Comparison of ENCODE assay signal across 15 cellular contexts in genomic region chr22:24392218-24392931, GRCh38. TPM values are rescaled to one million over a fixed set of nuclear protein-coding genes. Genes with fewer than 3 reads are reported as not detected.
DNase-seq lines count a peak whose midpoint lies in the region; ATAC-seq and TF ChIP-seq lines count a peak whose summit lies in the region.
"Had no signal": no experiment of that assay in that cellular context is flagged by ENCODE, and none has a peak within 500 bp of the region (broad histone marks: within the 10 kb centered on the region; RNA-seq: fewer than 3 reads in every experiment).

No MANE protein-coding gene starts in this region.

- in situ Hi-C loops in GM23248 (cut with MboI) = no loop called here

- peaks cover 20% of the 10 kb centered on the region for H3K4me1 Mint-ChIP-seq in stimulated activated naive CD8-positive, alpha-beta T cell treated with anti-CD3 and anti-CD28 coated beads, Interleukin-15, amount 100 ng/mL, for 72 hours
- H3K4me1 Mint-ChIP-seq: immature natural killer cell had no signal

- DNase-seq in BE2C (peak; percentile 63), GM23248 (peak; percentile 56), ascending aorta (ENCODE audit: low spot score in 2 of 2) (no peak), NCI-H2227 (lab: John Stamatoyannopoulos, UW; ENCODE audit: unreplicated experiment) (no peak), NCI-H2029 (lab: John Stamatoyannopoulos, UW) (no peak)
- no peak for DNase-seq in stimulated activated naive CD8-positive, alpha-beta T cell treated with anti-CD3 and anti-CD28 coated beads, Interleukin-15, amount 100 ng/mL, for 72 hours
- DNase-seq: activated CD8-positive, alpha-beta memory T cell treated with anti-CD3 and anti-CD28 coated beads for 24 hours; CD4-positive, alpha-beta T cell; cortex of kidney; GDM1; immature natural killer cell; NCI-H2171 treated with DMSO at 0.1 percent for 48 hours; T-helper 9 cell had no signal

- H3K9me2 ChIP-seq in GM23248 (ENCODE audit: insufficient read depth) = no peaks in the 10 kb centered on the region

- H3K4me3 Mint-ChIP-seq in stimulated activated naive CD8-positive, alpha-beta T cell treated with anti-CD3 and anti-CD28 coated beads, Interleukin-15, amount 100 ng/mL, for 72 hours = no peak overlapping the region
- H3K4me3 Mint-ChIP-seq: CD4-positive, alpha-beta T cell; immature natural killer cell had no signal

- peak overlapping the region in 1 of 2 donors; percentile 82 for H3K27ac Mint-ChIP-seq in stimulated activated naive CD8-positive, alpha-beta T cell treated with anti-CD3 and anti-CD28 coated beads, Interleukin-15, amount 100 ng/mL, for 72 hours
- H3K27ac Mint-ChIP-seq: immature natural killer cell had no signal

- intact Hi-C loops in ascending aorta (cut with DNase I) = no loop called here

- H3K27me3 Mint-ChIP-seq in stimulated activated naive CD8-positive, alpha-beta T cell treated with anti-CD3 and anti-CD28 coated beads, Interleukin-15, amount 100 ng/mL, for 72 hours = no peaks in the 10 kb centered on the region
- H3K27me3 Mint-ChIP-seq: CD4-positive, alpha-beta T cell had no signal

- H3K9me3 ChIP-seq in BE2C = no peaks in the 10 kb centered on the region
- H3K9me3 ChIP-seq in GM23248 (ENCODE audit: low read depth) = no peaks in the 10 kb centered on the region
- no peaks in the 10 kb centered on the region for H3K9me3 ChIP-seq in ascending aorta
- H3K9me3 ChIP-seq in mucosa of rectum (ENCODE audit: control insufficient read depth in 2 of 2, low read length in 2 of 2) = no peaks in the 10 kb centered on the region

- H2AFZ ChIP-seq in GM23248 = no peak overlapping the region

- no peaks in the 10 kb centered on the region for H3K27me3 ChIP-seq in BE2C
- H3K27me3 ChIP-seq in GM23248 (replicated peaks; ENCODE audit: insufficient read depth) = no peaks in the 10 kb centered on the region
- no peaks in the 10 kb centered on the region for H3K27me3 ChIP-seq in ascending aorta
- no peaks in the 10 kb centered on the region for H3K27me3 ChIP-seq in mucosa of rectum (ENCODE audit: control insufficient read depth in 2 of 2, insufficient read depth in 2 of 2, low read length in 2 of 2)
- H3K27me3 ChIP-seq: foreskin keratinocyte had no signal

- H3K4me2 ChIP-seq in GM23248 (ENCODE audit: unreplicated experiment) = peak overlapping the region; percentile 63

- H3K4me3 ChIP-seq in BE2C (ENCODE audit: low read depth, low read length) (peak overlapping the region; percentile 31), GM23248 (no peak overlapping the region), ascending aorta (no peak overlapping the region), mucosa of rectum (ENCODE audit: low read length in 2 of 2) (no peak overlapping the region)

- H3K36me3 ChIP-seq in BE2C = peaks cover 29% of the 10 kb centered on the region
- peaks cover 18% of the 10 kb centered on the region; the same call in 1 of the 2 replicates for H3K36me3 ChIP-seq in GM23248 (ENCODE audit: low read depth)
- peaks cover 14 to 15% of the 10 kb centered on the region in 2 donors for H3K36me3 ChIP-seq in ascending aorta
- H3K36me3 ChIP-seq in mucosa of rectum (ENCODE audit: control insufficient read depth in 2 of 2, insufficient read depth in 2 of 2, low read length in 2 of 2) = peaks cover 16 to 20% of the 10 kb centered on the region in 2 donors

- H3F3A ChIP-seq in GM23248 (ENCODE audit: insufficient read depth) = peaks cover 43% of the 10 kb centered on the region

- peak overlapping the region; percentile 59 for H3K27ac ChIP-seq in GM23248
- H3K27ac ChIP-seq in ascending aorta = peak overlapping the region; percentile 73 to 76
- peak overlapping the region; percentile 17 to 53 for H3K27ac ChIP-seq in mucosa of rectum (ENCODE audit: low read depth in 2 of 2, low read length in 2 of 2)
- H3K27ac ChIP-seq: foreskin keratinocyte had no signal

- peaks cover 33% of the 10 kb centered on the region for H3K4me1 ChIP-seq in BE2C
- H3K4me1 ChIP-seq in GM23248 (ENCODE audit: insufficient read depth) = peaks cover 34% of the 10 kb centered on the region
- H3K4me1 ChIP-seq in ascending aorta = peaks cover 8 to 21% of the 10 kb centered on the region in 2 donors
- H3K4me1 ChIP-seq in mucosa of rectum (ENCODE audit: control insufficient read depth in 2 of 2, insufficient read depth in 2 of 2, low read length in 2 of 2) = peaks cover 9 to 14% of the 10 kb centered on the region in 2 donors

- peaks cover 9% of the 10 kb centered on the region; the same call in 1 of the 2 replicates for H3K79me2 ChIP-seq in GM23248 (ENCODE audit: insufficient read depth)

- WGBS in GM23248 (ENCODE audit: low coverage in 1 of 2, low lambda C conversion rate in 2 of 2, missing lambda C conversion rate in 2 of 2), 2 experiments = 86 to 91% methylated on average over 4 of the region's 4 CpGs

- no peak overlapping the region for H3K9ac ChIP-seq in GM23248
- H3K9ac ChIP-seq in mucosa of rectum (ENCODE audit: low read depth in 1 of 2, low read length in 2 of 2) = no peak overlapping the region

- no peaks in the 10 kb centered on the region for H3K9me3 Mint-ChIP-seq in stimulated activated naive CD8-positive, alpha-beta T cell treated with anti-CD3 and anti-CD28 coated beads, Interleukin-15, amount 100 ng/mL, for 72 hours
- H3K9me3 Mint-ChIP-seq: CD4-positive, alpha-beta T cell; immature natural killer cell had no signal

- no peak for TF ChIP-seq CTCF in BE2C (IDR thresholded peaks at IDR 0.05; ENCODE audit: low read depth, low read length)
- no peak for TF ChIP-seq CTCF in ascending aorta (IDR thresholded peaks at IDR 0.05)

- no peaks in the 10 kb centered on the region for H4K20me1 ChIP-seq in GM23248 (ENCODE audit: insufficient read depth)

- no peak for ATAC-seq in stimulated activated naive CD8-positive, alpha-beta T cell treated with anti-CD3 and anti-CD28 coated beads, Interleukin-15, amount 100 ng/mL, for 72 hours
- ATAC-seq: foreskin keratinocyte had no signal

RNA-seq across cellular contexts. Expression of gene ADORA2A, which starts 35.0 kb away (rescaled TPM):
- 5.2 TPM for polyA plus RNA-seq in BE2C (2012; ENCODE audit: insufficient read depth, insufficient read length, low read depth)
- 0.54 and 0.89 TPM in 2 replicates for total RNA-seq in GM23248 (2014; rRNA removed; shearing (Covaris generic))
- 0.30 and 0.64 TPM in 2 replicates for polyA plus RNA-seq in GM23248 (2016; fragmentation: Nextera tagmentation; extraction: Ambion mirVana)
- total RNA-seq in ascending aorta = 14.7 TPM

Comparison
In these comparisons a context has a peak if more than half of its experiments do, and no peak if none do; other contexts are left out.
1. DNase-seq: peak in BE2C (single experiment) and GM23248 (single experiment); none in ascending aorta (0 of 2), stimulated activated naive CD8-positive, alpha-beta T cell treated with anti-CD3 and anti-CD28 coated beads, Interleukin-15, amount 100 ng/mL, for 72 hours (0 of 2), NCI-H2227 (single experiment) and NCI-H2029 (single experiment).
2. Peak in every context shown above with its lines, with median percentiles within 50 percentile points of each other: H3K27ac ChIP-seq.